7 cellular contexts compared by ENCODE assay signal in genomic region chr18:48870926-48871325, GRCh38.
DNase-seq lines count a peak whose midpoint lies in the region; ATAC-seq and TF ChIP-seq lines count a peak whose summit lies in the region.
"Not testable (repeated sequence)": the region's sequence is repeated elsewhere in the genome, so short reads cannot be mapped to it uniquely, and the experiment has no call there.

No MANE protein-coding gene starts in this region.

- H3K4ac ChIP-seq in IMR-90 (ENCODE audit: low read depth, low read length); trophoblast cell (ENCODE audit: low read depth, low read length): not testable (repeated sequence)

- TF ChIP-seq POLR2A in IMR-90 (IDR thresholded peaks at IDR 0.05; ENCODE audit: low read depth, low read length); spleen (IDR thresholded peaks at IDR 0.05): not testable (repeated sequence)

- H3K23ac ChIP-seq in IMR-90 (ENCODE audit: low read depth, low read length); trophoblast cell (ENCODE audit: low read length): not testable (repeated sequence)

- not testable (repeated sequence) for H3K9me3 ChIP-seq in IMR-90 (ENCODE audit: control insufficient read depth, insufficient read depth, low read length); lower lobe of right lung; trophoblast cell (ENCODE audit: insufficient read depth, low read depth, low read length); spleen

- not testable (repeated sequence) for H2AK9ac ChIP-seq in IMR-90 (replicated peaks; ENCODE audit: low read depth, low read length, poor library complexity)

- H3K9me1 ChIP-seq in IMR-90 (ENCODE audit: insufficient read depth, low read length), result peaks cover 21% of the 10 kb centered on the region

- H3K4me3 ChIP-seq in IMR-90 (ENCODE audit: insufficient read depth, low read depth, low read length); lower lobe of right lung; trophoblast cell (ENCODE audit: low read depth, low read length); spleen: not testable (repeated sequence)

- not testable (repeated sequence) for BruUV-seq in IMR-90 (replicated peaks; lab: Mats Ljungman, UMichigan)

- not testable (repeated sequence) for H2BK120ac ChIP-seq in IMR-90 (ENCODE audit: low read depth, low read length); trophoblast cell (ENCODE audit: insufficient read depth, low read length, poor library complexity)

- H3K36me3 ChIP-seq in IMR-90 (ENCODE audit: control insufficient read depth, insufficient read depth, low read length); lower lobe of right lung; trophoblast cell (ENCODE audit: control insufficient read depth in 1 of 2, insufficient read depth in 2 of 2, low read length in 2 of 2); spleen: not testable (repeated sequence)

- peaks cover 30% of the 10 kb centered on the region for H3K4me1 Mint-ChIP-seq in activated CD4-positive, alpha-beta T cell treated with anti-CD3 and anti-CD28 coated beads, Interleukin-2, amount 10 ng/mL, durations not matched to agents 24 days and 14 days
- H3K4me1 Mint-ChIP-seq in chondrocyte (ENCODE audit: low read depth), result peaks cover 69% of the 10 kb centered on the region

- H3K27me3 Mint-ChIP-seq in activated CD4-positive, alpha-beta T cell treated with anti-CD3 and anti-CD28 coated beads, Interleukin-2, amount 10 ng/mL, durations not matched to agents 24 days and 14 days; chondrocyte (ENCODE audit: low read depth): not testable (repeated sequence)

- H2BK5ac ChIP-seq in IMR-90 (ENCODE audit: low read depth, low read length, poor library complexity, severe bottlenecking); trophoblast cell (ENCODE audit: low read depth, low read length, poor library complexity): not testable (repeated sequence)

- CTCF ChIA-PET in IMR-90 (lab: Yijun Ruan, JAX), result not testable (repeated sequence)

- H2AFZ ChIP-seq in IMR-90 (replicated peaks; ENCODE audit: low read length, poor library complexity); trophoblast cell (ENCODE audit: insufficient read depth, low read length, poor library complexity): not testable (repeated sequence)

- H3K36me3 Mint-ChIP-seq in activated CD4-positive, alpha-beta T cell treated with anti-CD3 and anti-CD28 coated beads, Interleukin-2, amount 10 ng/mL, durations not matched to agents 24 days and 14 days (ENCODE audit: low read depth); chondrocyte (ENCODE audit: low read depth): not testable (repeated sequence)

- not testable (repeated sequence) for DNase-seq in IMR-90; activated CD4-positive, alpha-beta T cell treated with anti-CD3 and anti-CD28 coated beads, Interleukin-2, amount 10 ng/mL, durations not matched to agents 24 days and 14 days; trophoblast cell
- peak; percentile 84 for DNase-seq in chondrocyte (ENCODE audit: low spot score)
- DNase-seq in left cardiac atrium, result peak; percentile 8
- peak; percentile 33 for DNase-seq in lower lobe of right lung
- DNase-seq in spleen, result peak; percentile 70

- H3K56ac ChIP-seq in IMR-90 (ENCODE audit: extremely low read depth, insufficient read depth, low read length), result not testable (repeated sequence)

- not testable (repeated sequence) for H2BK15ac ChIP-seq in IMR-90 (ENCODE audit: low read depth, low read length)

- dilution Hi-C loops in IMR-90 (cut with HindIII; ENCODE audit: low sequenced_read_pairs, unreplicated experiment), result not testable (repeated sequence)

- not testable (repeated sequence) for H3K4me3 Mint-ChIP-seq in activated CD4-positive, alpha-beta T cell treated with anti-CD3 and anti-CD28 coated beads, Interleukin-2, amount 10 ng/mL, durations not matched to agents 24 days and 14 days; chondrocyte (ENCODE audit: unreplicated experiment)

- not testable (repeated sequence) for H3K9ac ChIP-seq in IMR-90 (ENCODE audit: low read depth, low read length); trophoblast cell (ENCODE audit: low read length)

- H3K27me3 ChIP-seq in IMR-90 (ENCODE audit: control insufficient read depth, insufficient read depth, low read length); lower lobe of right lung (ENCODE audit: low read depth); trophoblast cell (ENCODE audit: insufficient read depth, low read length); spleen (replicated peaks in 1 of 7): not testable (repeated sequence)

- POLR2A ChIA-PET in IMR-90 (lab: Charles Lee; ENCODE audit: unreplicated experiment), result not testable (repeated sequence)

- H3K79me1 ChIP-seq in IMR-90 (ENCODE audit: low read depth in 1 of 2, low read length in 2 of 2), result not testable (repeated sequence)
- H3K79me1 ChIP-seq in trophoblast cell (ENCODE audit: low read length), result peaks cover 33% of the 10 kb centered on the region

- intact Hi-C loops in IMR-90 (cut with micrococcal nuclease); activated CD4-positive, alpha-beta T cell treated with anti-CD3 and anti-CD28 coated beads, Interleukin-2, amount 10 ng/mL, durations not matched to agents 24 days and 14 days (cut with micrococcal nuclease); left cardiac atrium (cut with DNase I); lower lobe of right lung (cut with DNase I); spleen (cut with DNase I; ENCODE audit: low total_unique reads): not testable (repeated sequence)

- H3K27ac Mint-ChIP-seq in activated CD4-positive, alpha-beta T cell treated with anti-CD3 and anti-CD28 coated beads, Interleukin-2, amount 10 ng/mL, durations not matched to agents 24 days and 14 days, result peak overlapping the region; percentile 34
- not testable (repeated sequence) for H3K27ac Mint-ChIP-seq in chondrocyte (ENCODE audit: unreplicated experiment)

- not testable (repeated sequence) for H3K9me3 Mint-ChIP-seq in activated CD4-positive, alpha-beta T cell treated with anti-CD3 and anti-CD28 coated beads, Interleukin-2, amount 10 ng/mL, durations not matched to agents 24 days and 14 days; chondrocyte (ENCODE audit: low read depth)

- in situ Hi-C loops in IMR-90 (cut with MboI; ENCODE audit: low sequenced_read_pairs), result not testable (repeated sequence)

- not testable (repeated sequence) for H4K91ac ChIP-seq in IMR-90 (ENCODE audit: insufficient read depth, low read depth, low read length); trophoblast cell (ENCODE audit: low read depth, low read length)

- 0 out of 2 replicates have a peak overlapping the region, but pooled peaks have one; percentile 23 for H2AK5ac ChIP-seq in IMR-90 (ENCODE audit: low read depth, low read length)
- H2AK5ac ChIP-seq in trophoblast cell (ENCODE audit: low read length), result not testable (repeated sequence)

- H4K12ac ChIP-seq in trophoblast cell (ENCODE audit: low read depth, low read length), result not testable (repeated sequence)

- not testable (repeated sequence) for H4K20me1 ChIP-seq in IMR-90 (ENCODE audit: insufficient read depth, low read length)

- H3K4me2 ChIP-seq in IMR-90 (ENCODE audit: low read depth, low read length); trophoblast cell (ENCODE audit: low read length): not testable (repeated sequence)

- not testable (repeated sequence) for H3K18ac ChIP-seq in IMR-90 (ENCODE audit: low read depth, low read length); trophoblast cell (ENCODE audit: low read length)

- 100% methylated on average over 1 of the region's 13 CpGs; no CpG with 5 or more reads in 1 of the 2 experiments for WGBS in IMR-90 (ENCODE audit: extremely low coverage in 2 of 2, insufficient read length in 1 of 2), 2 experiments
- no CpG with 5 or more reads among the region's 13 CpGs for WGBS in trophoblast cell (ENCODE audit: extremely low coverage, insufficient coverage, insufficient read length)
- 91 to 96% (median 94%) methylated on average over 11 to 13 of the region's 13 CpGs for WGBS in spleen, 5 donors

- not testable (repeated sequence) for ATAC-seq in IMR-90 (ENCODE audit: low read depth); left cardiac atrium; lower lobe of right lung

- not testable (repeated sequence) for H2BK20ac ChIP-seq in IMR-90 (ENCODE audit: low read depth, low read length)

- not testable (repeated sequence) for H3K14ac ChIP-seq in IMR-90 (replicated peaks; ENCODE audit: low read depth, low read length); trophoblast cell (ENCODE audit: low read length)

- TF ChIP-seq CTCF in IMR-90 (conservative IDR thresholded peaks at IDR 0.05; ENCODE audit: low read depth, low read length); chondrocyte (IDR thresholded peaks at IDR 0.05); lower lobe of right lung (IDR thresholded peaks at IDR 0.05); spleen (IDR thresholded peaks at IDR 0.05 in 8 of 11, conservative IDR thresholded peaks at IDR 0.05 in 3 of 11): not testable (repeated sequence)

- H4K5ac ChIP-seq in IMR-90 (ENCODE audit: low read depth, low read length), result not testable (repeated sequence)

- H3K4me1 ChIP-seq in IMR-90 (ENCODE audit: control insufficient read depth, insufficient read depth, low read length), result peaks cover 18% of the 10 kb centered on the region
- peaks cover 29% of the 10 kb centered on the region for H3K4me1 ChIP-seq in lower lobe of right lung
- peaks cover 25% of the 10 kb centered on the region in 2 experiments for H3K4me1 ChIP-seq in trophoblast cell (ENCODE audit: control insufficient read depth in 1 of 2, insufficient read depth in 2 of 2, low read length in 2 of 2)
- H3K4me1 ChIP-seq in spleen, result peaks cover 0 to 36% (median 17%) of the 10 kb centered on the region in 6 donors

- TF ChIP-seq RAD21 in IMR-90 (IDR thresholded peaks at IDR 0.05; ENCODE audit: low read length), result not testable (repeated sequence)

- peak overlapping the region; percentile 16 for H2BK12ac ChIP-seq in trophoblast cell (ENCODE audit: low read length)

- not testable (repeated sequence) for H3K79me2 ChIP-seq in trophoblast cell (ENCODE audit: control insufficient read depth, insufficient read depth, low read length, poor library complexity)

- H4K8ac ChIP-seq in IMR-90 (ENCODE audit: low read depth in 2 of 2, low read length in 2 of 2); trophoblast cell (ENCODE audit: low read depth, low read length): not testable (repeated sequence)

- not testable (repeated sequence) for H3K27ac ChIP-seq in IMR-90 (ENCODE audit: insufficient read depth, low read length); lower lobe of right lung; trophoblast cell (ENCODE audit: low read depth, low read length); spleen
